ENCODE assay signal across 11 cellular contexts in the genomic region with DNA sequence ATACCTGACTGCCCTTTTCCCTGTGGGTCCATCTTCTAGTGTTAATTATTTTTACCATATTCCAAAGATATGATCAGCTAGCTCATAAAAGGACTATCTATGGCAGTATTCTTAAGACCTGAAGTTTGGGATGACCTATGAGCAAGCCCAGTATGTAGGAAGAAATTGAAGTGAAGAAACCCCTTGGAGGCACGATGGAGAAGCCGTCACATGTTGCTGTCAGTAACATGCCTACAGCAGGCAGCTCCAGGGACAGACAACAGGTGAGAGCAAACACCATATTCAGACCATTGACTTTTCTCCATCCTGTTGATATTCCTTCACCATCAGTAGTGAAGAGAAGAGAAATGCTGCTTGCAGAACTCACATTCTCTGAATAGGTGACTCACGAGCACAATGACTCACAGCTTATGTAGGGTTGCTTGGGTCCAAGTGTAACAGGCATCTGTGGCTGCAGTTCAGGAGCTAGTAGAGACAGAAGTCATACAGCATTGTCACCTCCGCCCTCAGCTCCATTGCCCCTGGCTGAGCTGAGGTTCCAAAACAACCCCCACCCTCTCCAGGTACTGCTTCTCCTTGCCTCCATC. TPM values are rescaled to one million over a fixed set of nuclear protein-coding genes. Genes with fewer than 3 reads are reported as not detected.
DNase-seq lines count a peak whose midpoint lies in the region; ATAC-seq and TF ChIP-seq lines count a peak whose summit lies in the region.
"Had no signal": no experiment of that assay in that cellular context is flagged by ENCODE, and none has a peak within 500 bp of the region (broad histone marks: within the 10 kb centered on the region; RNA-seq: fewer than 3 reads in every experiment).

No MANE protein-coding gene starts in this region.

- H3K4me1 ChIP-seq in SJCRH30 (peaks cover 5% of the 10 kb centered on the region), OCI-LY7 (ENCODE audit: insufficient read depth, low read length, poor library complexity, severe bottlenecking) (no peaks in the 10 kb centered on the region), gastroesophageal sphincter (no peaks in the 10 kb centered on the region)
- H3K4me1 ChIP-seq: body of pancreas, uterus had no signal

- intact Hi-C loops in OCI-LY7 (cut with micrococcal nuclease; ENCODE audit: unreplicated experiment): no loop called here

- BruUV-seq in OCI-LY7 (replicated peaks; lab: Mats Ljungman, UMichigan): no TSS peak

- H3K27me3 ChIP-seq in SJCRH30: peaks cover 11% of the 10 kb centered on the region; the same call in 1 of the 2 replicates
- no peaks in the 10 kb centered on the region for H3K27me3 ChIP-seq in WERI-Rb-1 (ENCODE audit: insufficient read depth, low read depth, severe bottlenecking)
- no peaks in the 10 kb centered on the region for H3K27me3 ChIP-seq in gastroesophageal sphincter
- H3K27me3 ChIP-seq: body of pancreas, uterus had no signal

- no peak for ATAC-seq in gastroesophageal sphincter
- ATAC-seq: body of pancreas, left lobe of liver had no signal

- CTCF ChIA-PET in OCI-LY7 (lab: Charles Lee; ENCODE audit: unreplicated experiment): no interaction called here

- H3K4me2 ChIP-seq in OCI-LY7 (ENCODE audit: low read length): no peak overlapping the region

- H2AFZ ChIP-seq in OCI-LY7 (ENCODE audit: low read length): no peak overlapping the region

- POLR2A ChIA-PET in OCI-LY7 (lab: Charles Lee): interaction anchor here (0.5 to 0.8 kb wide), 3 partner anchors 171 to 256 kb away, joined by 3 to 4 read pairs (median 3); no protein-coding TSS in a partner anchor

- H3K9me2 ChIP-seq in OCI-LY7 (ENCODE audit: insufficient read depth, low read length): no peaks in the 10 kb centered on the region

- WGBS in gastroesophageal sphincter (ENCODE audit: low coverage in 1 of 2), 2 donors: 50 to 85% methylated on average over 2 to 4 of the region's 4 CpGs

- no peaks in the 10 kb centered on the region for H4K20me1 ChIP-seq in OCI-LY7 (ENCODE audit: insufficient read depth, low read length)

- H3K9me3 ChIP-seq in SJCRH30 (replicated peaks): no peaks in the 10 kb centered on the region
- H3K9me3 ChIP-seq in OCI-LY7 (ENCODE audit: low read length): no peaks in the 10 kb centered on the region
- H3K9me3 ChIP-seq in WERI-Rb-1 (ENCODE audit: severe bottlenecking): no peaks in the 10 kb centered on the region
- H3K9me3 ChIP-seq in gastroesophageal sphincter: no peaks in the 10 kb centered on the region
- H3K9me3 ChIP-seq: body of pancreas, uterus had no signal

- no peak for TF ChIP-seq POLR2A in gastroesophageal sphincter (IDR thresholded peaks at IDR 0.05)

- no peak for TF ChIP-seq EP300 in gastroesophageal sphincter (IDR thresholded peaks at IDR 0.05)

- TF ChIP-seq CTCF in fibroblast of villous mesenchyme (IDR thresholded peaks at IDR 0.05; ENCODE audit: insufficient read depth, low read depth, low read length): no peak
- TF ChIP-seq CTCF in OCI-LY7 (conservative IDR thresholded peaks at IDR 0.05; ENCODE audit: low read length): no peak
- TF ChIP-seq CTCF in WERI-Rb-1 (IDR thresholded peaks at IDR 0.05; ENCODE audit: low read depth, low read length): no peak
- no peak for TF ChIP-seq CTCF in gastroesophageal sphincter (IDR thresholded peaks at IDR 0.05)

- H3K4me3 ChIP-seq in SJCRH30: no peak overlapping the region
- H3K4me3 ChIP-seq in fibroblast of villous mesenchyme (ENCODE audit: low read depth, low read length): no peak overlapping the region
- H3K4me3 ChIP-seq in OCI-LY7 (ENCODE audit: low read depth, low read length, poor library complexity, severe bottlenecking): no peak overlapping the region
- no peak overlapping the region for H3K4me3 ChIP-seq in WERI-Rb-1 (ENCODE audit: low read depth, low read length)
- no peak overlapping the region for H3K4me3 ChIP-seq in gastroesophageal sphincter
- H3K4me3 ChIP-seq: body of pancreas, uterus had no signal

- peak; percentile 87 for DNase-seq in A172 (ENCODE audit: low spot score)
- peak; percentile 94 for DNase-seq in ELR (ENCODE audit: low read depth)
- peak; percentile 22 to 58 for DNase-seq in SJCRH30
- peak; percentile 75 for DNase-seq in fibroblast of villous mesenchyme (ENCODE audit: low read depth)
- DNase-seq in OCI-LY7 (ENCODE audit: low spot score): no peak
- no peak for DNase-seq in WERI-Rb-1
- no peak for DNase-seq in hippocampal formation (lab: John Stamatoyannopoulos, UW)
- DNase-seq: body of pancreas, uterus had no signal

- H3K36me3 ChIP-seq in SJCRH30: no peaks in the 10 kb centered on the region
- no peaks in the 10 kb centered on the region for H3K36me3 ChIP-seq in OCI-LY7 (ENCODE audit: insufficient read depth, low read length)
- no peaks in the 10 kb centered on the region for H3K36me3 ChIP-seq in WERI-Rb-1
- H3K36me3 ChIP-seq in gastroesophageal sphincter: no peaks in the 10 kb centered on the region
- H3K36me3 ChIP-seq: uterus had no signal

- no peaks in the 10 kb centered on the region for H3K79me2 ChIP-seq in OCI-LY7 (ENCODE audit: insufficient read depth, low read depth, low read length)

- no peak overlapping the region for H3K27ac ChIP-seq in SJCRH30
- no peak overlapping the region for H3K27ac ChIP-seq in OCI-LY7 (ENCODE audit: low read depth, low read length, poor library complexity, severe bottlenecking)
- H3K27ac ChIP-seq in WERI-Rb-1: no peak overlapping the region
- no peak overlapping the region for H3K27ac ChIP-seq in gastroesophageal sphincter
- H3K27ac ChIP-seq: body of pancreas, uterus had no signal

RNA-seq across cellular contexts. Expression of gene LYZL2, which starts 8.4 kb away (rescaled TPM):
- not detected in 2 replicates for total RNA-seq in A172 (2014; rRNA removed; shearing (Covaris generic))
- total RNA-seq in SJCRH30 (2014; rRNA removed; shearing (Covaris generic)): not detected in 2 replicates
- total RNA-seq in fibroblast of villous mesenchyme (not detected in 2 replicates), OCI-LY7 (2022) (not detected in 2 replicates), gastroesophageal sphincter (not detected)
- total RNA-seq in OCI-LY7 (2014; rRNA removed; shearing (Covaris generic)): not detected in 2 replicates
- total RNA-seq: body of pancreas, left lobe of liver, uterus had no signal

Comparison
In these comparisons a context has a peak if more than half of its experiments do, and no peak if none do; other contexts are left out.
1. DNase-seq: peak in A172 (single experiment), ELR (single experiment), SJCRH30 (2 of 2) and fibroblast of villous mesenchyme (single experiment); none in OCI-LY7 (single experiment), WERI-Rb-1 (single experiment) and hippocampal formation (0 of 2).